Comparison of ENCODE assay signal across 10 cellular contexts in the genomic region with DNA sequence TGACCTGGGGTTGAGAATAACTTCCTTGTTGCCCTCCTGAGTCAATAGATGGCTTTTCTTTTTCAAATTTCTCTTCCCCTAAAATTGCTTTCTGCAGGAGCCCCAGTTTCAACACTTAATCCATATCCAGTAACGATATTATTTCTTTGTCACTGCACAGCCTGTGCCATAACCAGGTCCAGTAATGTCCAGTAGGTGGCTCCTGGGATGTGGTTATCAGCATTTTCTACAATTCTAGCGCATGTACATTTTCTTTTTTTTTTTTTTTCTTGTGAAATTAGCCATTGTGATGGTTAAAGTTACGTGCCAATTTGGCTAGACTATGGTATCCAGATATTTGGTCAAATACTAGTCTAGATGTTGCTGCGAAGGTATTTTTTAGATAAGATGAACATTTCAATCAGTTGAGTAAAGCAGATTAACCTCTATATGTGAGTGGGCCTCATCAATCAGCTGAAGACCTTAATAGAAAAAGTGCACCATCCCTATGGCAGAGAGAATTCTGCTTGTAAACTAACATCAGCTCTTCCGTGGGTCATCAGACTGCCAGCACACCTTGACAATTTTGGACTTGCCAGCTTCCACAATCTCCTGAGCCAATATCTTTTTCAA.
DNase-seq lines count a peak whose midpoint lies in the region.
"Had no signal": no experiment of that assay in that cellular context is flagged by ENCODE, and none has a peak within 500 bp of the region (broad histone marks: within the 10 kb centered on the region; RNA-seq: fewer than 3 reads in every experiment).

No MANE protein-coding gene starts in this region.

- H3K4me3 ChIP-seq in ACC112 (ENCODE audit: low read depth, low read length) (no peak overlapping the region), GM23248 (no peak overlapping the region)
- H3K4me3 ChIP-seq: mucosa of descending colon had no signal

- no peaks in the 10 kb centered on the region for H3K79me2 ChIP-seq in ACC112 (ENCODE audit: control insufficient read depth, insufficient read depth, low read length, unreplicated experiment)
- no peaks in the 10 kb centered on the region for H3K79me2 ChIP-seq in GM23248 (ENCODE audit: insufficient read depth)

- H3K9ac ChIP-seq in GM23248, result no peak overlapping the region

- H3K36me3 ChIP-seq in ACC112 (ENCODE audit: insufficient read depth, low read length), result no peaks in the 10 kb centered on the region
- no peaks in the 10 kb centered on the region for H3K36me3 ChIP-seq in GM23248 (ENCODE audit: low read depth)

- no peaks in the 10 kb centered on the region for H3K9me2 ChIP-seq in GM23248 (ENCODE audit: insufficient read depth)

- no peaks in the 10 kb centered on the region for H3K27me3 ChIP-seq in ACC112 (ENCODE audit: insufficient read depth, low read length)
- no peaks in the 10 kb centered on the region for H3K27me3 ChIP-seq in GM23248 (replicated peaks; ENCODE audit: insufficient read depth)

- in situ Hi-C loops in GM23248 (cut with MboI), result no loop called here

- H3K4me1 ChIP-seq in ACC112 (ENCODE audit: control insufficient read depth, insufficient read depth, low read length, unreplicated experiment) (no peaks in the 10 kb centered on the region), GM23248 (ENCODE audit: insufficient read depth) (no peaks in the 10 kb centered on the region)

- no peaks in the 10 kb centered on the region for H3K9me3 ChIP-seq in GM23248 (ENCODE audit: low read depth)
- H3K9me3 ChIP-seq: mucosa of descending colon had no signal

- DNase-seq in GM23248, result peak; percentile 41
- DNase-seq in SW480 (ENCODE audit: low spot score), result peak; percentile 15
- DNase-seq in iPS-NIHi11 (ENCODE audit: low spot score), result peak; percentile 21
- no peak for DNase-seq in activated gamma-delta T cell treated with Interleukin-2 at 50 U/mL for 16 hours
- DNase-seq in activated CD4-positive, CD25-positive, alpha-beta regulatory T cell (lab: John Stamatoyannopoulos, UW), result no peak
- DNase-seq in medulla oblongata (ENCODE audit: extremely low spot score), result no peak
- DNase-seq in NCI-H524 treated with DMSO at 0.1 percent for 48 hours (lab: John Stamatoyannopoulos, UW), result no peak
- DNase-seq: KG1 had no signal

- peak overlapping the region; percentile 27 for H2AFZ ChIP-seq in ACC112 (ENCODE audit: low read length, unreplicated experiment)
- no peak overlapping the region for H2AFZ ChIP-seq in GM23248

- H3K27ac ChIP-seq in ACC112 (ENCODE audit: low read depth, low read length), result no peak overlapping the region
- H3K27ac ChIP-seq in GM23248, result no peak overlapping the region

- no peak overlapping the region for H3K4me2 ChIP-seq in GM23248 (ENCODE audit: unreplicated experiment)

- no peaks in the 10 kb centered on the region for H3F3A ChIP-seq in GM23248 (ENCODE audit: insufficient read depth)

- no peaks in the 10 kb centered on the region for H4K20me1 ChIP-seq in GM23248 (ENCODE audit: insufficient read depth)

- 92 to 94% methylated on average over 5 of the region's 5 CpGs for WGBS in GM23248 (ENCODE audit: low coverage in 1 of 2, low lambda C conversion rate in 2 of 2, missing lambda C conversion rate in 2 of 2), 2 experiments

Comparison
In these comparisons a context has a peak if more than half of its experiments do, and no peak if none do; other contexts are left out.
1. DNase-seq: peak in GM23248 (single experiment), SW480 (single experiment) and iPS-NIHi11 (single experiment); none in activated gamma-delta T cell treated with Interleukin-2 at 50 U/mL for 16 hours (single experiment), activated CD4-positive, CD25-positive, alpha-beta regulatory T cell (0 of 4), medulla oblongata (single experiment) and NCI-H524 treated with DMSO at 0.1 percent for 48 hours (single experiment).